In genomic region chr14:22429546-22429945, GRCh38 we compare ENCODE assay signal across 13 cellular contexts.
"Had no signal": no experiment of that assay in that cellular context is flagged by ENCODE, and none has a peak within 500 bp of the region (broad histone marks: within the 10 kb centered on the region; RNA-seq: fewer than 3 reads in every experiment).

No MANE protein-coding gene starts in this region.

- H3K9me3 Mint-ChIP-seq: activated naive CD4-positive, alpha-beta T cell treated with anti-CD3 and anti-CD28 coated beads, Interleukin-2, amount 50 U/mL, for 24 hours; mesothelial cell of epicardium; stimulated activated naive CD8-positive, alpha-beta T cell treated with anti-CD3 and anti-CD28 coated beads, Interleukin-15, amount 100 ng/mL, for 72 hours had no signal

- H3K27ac Mint-ChIP-seq: activated naive CD4-positive, alpha-beta T cell treated with anti-CD3 and anti-CD28 coated beads, Interleukin-2, amount 50 U/mL, for 24 hours; stimulated activated naive CD8-positive, alpha-beta T cell treated with anti-CD3 and anti-CD28 coated beads, Interleukin-15, amount 100 ng/mL, for 72 hours; T-helper 17 cell had no signal

- H3K36me3 ChIP-seq: tibial artery had no signal

- ATAC-seq: stimulated activated naive CD8-positive, alpha-beta T cell treated with anti-CD3 and anti-CD28 coated beads, Interleukin-15, amount 100 ng/mL, for 72 hours; T-helper 17 cell had no signal

- H3K27me3 ChIP-seq: tibial artery had no signal

- H3K27me3 Mint-ChIP-seq: activated naive CD4-positive, alpha-beta T cell treated with anti-CD3 and anti-CD28 coated beads, Interleukin-2, amount 50 U/mL, for 24 hours; stimulated activated naive CD8-positive, alpha-beta T cell treated with anti-CD3 and anti-CD28 coated beads, Interleukin-15, amount 100 ng/mL, for 72 hours; T-helper 17 cell had no signal

- H3K4me1 Mint-ChIP-seq: stimulated activated naive CD8-positive, alpha-beta T cell treated with anti-CD3 and anti-CD28 coated beads, Interleukin-15, amount 100 ng/mL, for 72 hours; T-helper 17 cell had no signal

- H3K4me3 Mint-ChIP-seq: activated naive CD4-positive, alpha-beta T cell treated with anti-CD3 and anti-CD28 coated beads, Interleukin-2, amount 50 U/mL, for 24 hours; mesothelial cell of epicardium; stimulated activated naive CD8-positive, alpha-beta T cell treated with anti-CD3 and anti-CD28 coated beads, Interleukin-15, amount 100 ng/mL, for 72 hours; T-helper 17 cell had no signal

- DNase-seq: activated CD4-positive, alpha-beta T cell treated with anti-CD3 and anti-CD28 coated beads, Interleukin-2, amount 50 U/mL, for 1 hour; activated CD4-positive, CD25-positive, alpha-beta regulatory T cell; activated effector memory CD4-positive, alpha-beta T cell treated with Interleukin-2 at 50 U/mL for 16 hours; activated T-cell treated with anti-CD3 and anti-CD28 coated beads for 4 hours; effector memory CD4-positive, alpha-beta T cell; hippocampal formation; kidney glomerular epithelial cell; stimulated activated CD4-positive, alpha-beta T cell treated with anti-CD3 and anti-CD28 coated beads, Interleukin-4, amount 100 ng/mL, for 1 hour; stimulated activated naive CD8-positive, alpha-beta T cell treated with anti-CD3 and anti-CD28 coated beads, Interleukin-15, amount 100 ng/mL, for 72 hours; T-helper 17 cell; tibial artery had no signal

- H3K4me3 ChIP-seq: tibial artery had no signal

- H3K36me3 Mint-ChIP-seq: activated naive CD4-positive, alpha-beta T cell treated with anti-CD3 and anti-CD28 coated beads, Interleukin-2, amount 50 U/mL, for 24 hours; mesothelial cell of epicardium had no signal

- H3K9me3 ChIP-seq: tibial artery had no signal
